In the genomic region with DNA sequence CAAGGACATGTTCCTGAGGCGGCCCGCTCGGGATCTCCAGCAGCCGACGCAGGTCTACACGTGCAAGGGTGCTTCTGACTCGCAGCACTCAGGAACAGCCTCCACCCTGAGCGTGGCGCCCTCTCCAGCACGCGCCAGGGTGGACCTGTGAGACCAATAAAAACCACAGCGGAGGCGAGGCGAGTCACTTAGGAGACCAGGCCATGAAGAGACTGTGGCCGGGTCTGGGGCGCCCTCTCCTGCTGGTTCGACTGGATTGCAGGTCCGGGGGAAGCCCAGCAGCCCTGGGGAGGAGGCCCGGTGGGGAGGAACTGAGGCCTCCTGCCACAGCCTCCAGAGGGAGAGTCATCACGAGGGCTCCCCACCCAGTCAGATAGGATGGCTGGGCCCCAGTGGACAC, we compare ENCODE assay signal across 6 cellular contexts. TPM values are rescaled to one million over a fixed set of nuclear protein-coding genes. Genes with fewer than 3 reads are reported as not detected.
A peak's percentile ranks its signal among the peaks of the same experiment; 100 is the strongest.
DNase-seq lines count a peak whose midpoint lies in the region; ATAC-seq, FAIRE-seq and TF ChIP-seq lines count a peak whose summit lies in the region.
"Not testable (repeated sequence)": the region's sequence is repeated elsewhere in the genome, so short reads cannot be mapped to it uniquely, and the experiment has no call there.

No MANE protein-coding gene starts in this region.

- H3K36me3 Mint-ChIP-seq in activated naive CD8-positive, alpha-beta T cell treated with anti-CD3 and anti-CD28 coated beads, Interleukin-2, amount 50 U/mL, for 24 hours (ENCODE audit: low read depth), result not testable (repeated sequence)

- H3K27ac ChIP-seq in thoracic aorta, result not testable (repeated sequence)

- H3K27me3 Mint-ChIP-seq in activated naive CD8-positive, alpha-beta T cell treated with anti-CD3 and anti-CD28 coated beads, Interleukin-2, amount 50 U/mL, for 24 hours, result not testable (repeated sequence)

- H3K9me3 Mint-ChIP-seq in activated naive CD8-positive, alpha-beta T cell treated with anti-CD3 and anti-CD28 coated beads, Interleukin-2, amount 50 U/mL, for 24 hours, result not testable (repeated sequence)

- TF ChIP-seq CTCF in thoracic aorta (IDR thresholded peaks at IDR 0.05), result not testable (repeated sequence)

- not testable (repeated sequence) for H3K27ac Mint-ChIP-seq in activated naive CD8-positive, alpha-beta T cell treated with anti-CD3 and anti-CD28 coated beads, Interleukin-2, amount 50 U/mL, for 24 hours

- not testable (repeated sequence) for H3K36me3 ChIP-seq in thoracic aorta

- H3K9me3 ChIP-seq in thoracic aorta, result not testable (repeated sequence)

- FAIRE-seq in HTR-8/SVneo (lab: Jason Lieb, UNC), result peak; percentile 74

- not testable (repeated sequence) for H3K4me3 Mint-ChIP-seq in activated naive CD8-positive, alpha-beta T cell treated with anti-CD3 and anti-CD28 coated beads, Interleukin-2, amount 50 U/mL, for 24 hours

- H3K4me1 Mint-ChIP-seq in activated naive CD8-positive, alpha-beta T cell treated with anti-CD3 and anti-CD28 coated beads, Interleukin-2, amount 50 U/mL, for 24 hours, result not testable (repeated sequence)

- not testable (repeated sequence) for DNase-seq in HTR-8/SVneo (ENCODE audit: insufficient read length, low spot score); activated naive CD8-positive, alpha-beta T cell treated with anti-CD3 and anti-CD28 coated beads, Interleukin-2, amount 50 U/mL, for 24 hours; left colon; thoracic aorta (ENCODE audit: low spot score)

- peak; percentile 26 for ATAC-seq in GM18868 (IDR thresholded peaks at IDR 0.05; ENCODE audit: unreplicated experiment)
- peak; percentile 29 for ATAC-seq in GM21825 (IDR thresholded peaks at IDR 0.05; ENCODE audit: unreplicated experiment)
- ATAC-seq in activated naive CD8-positive, alpha-beta T cell treated with anti-CD3 and anti-CD28 coated beads, Interleukin-2, amount 50 U/mL, for 24 hours, result peak; percentile 31
- peak; percentile 59 for ATAC-seq in left colon
- peak; percentile 22 for ATAC-seq in thoracic aorta (ENCODE audit: insufficient number of reproducible peaks, low FRiP score, low read depth)

- intact Hi-C loops in left colon (cut with DNase I, micrococcal nuclease), result not testable (repeated sequence)

- not testable (repeated sequence) for H3K4me3 ChIP-seq in thoracic aorta

- not testable (repeated sequence) for H3K27me3 ChIP-seq in thoracic aorta (replicated peaks; ENCODE audit: insufficient read depth)

- peaks cover 0 to 14% of the 10 kb centered on the region in 2 donors for H3K4me1 ChIP-seq in thoracic aorta (ENCODE audit: control insufficient read depth in 1 of 2, low read depth in 2 of 2)

RNA-seq across cellular contexts. Expression of gene EMD, which starts 9.0 kb away (rescaled TPM):
- total RNA-seq in left colon (10 to 100 TPM; 31.9 to 33.1 TPM), thoracic aorta (10 to 100 TPM; 43.8 to 74.2 TPM)

RNA-seq across cellular contexts. Expression of gene RPL10, which starts 10.1 kb away (rescaled TPM):
- total RNA-seq in left colon (1,000 to 10,000 TPM; 2,262 to 2,406 TPM), thoracic aorta (1,000 to 10,000 TPM; 2,221 to 4,479 TPM)

RNA-seq across cellular contexts. Expression of gene FLNA, which starts 13.7 kb away (rescaled TPM):
- total RNA-seq in left colon, result 100 to 1,000 TPM in 1 of 2 donors, 10 to 100 TPM in 1; 84.2 to 741 TPM
- over 10,000 TPM in 1 of 2 donors, 1,000 to 10,000 TPM in 1; 5,928 to 11,236 TPM for total RNA-seq in thoracic aorta

RNA-seq across cellular contexts. Expression of gene DNASE1L1, which starts 21.0 kb away (rescaled TPM):
- total RNA-seq in left colon (10 to 100 TPM; 23.4 to 26.8 TPM), thoracic aorta (10 to 100 TPM; 39.9 to 41.8 TPM)

RNA-seq across cellular contexts. Expression of gene TAFAZZIN, which starts 23.2 kb away (rescaled TPM):
- total RNA-seq in left colon (10 to 100 TPM; 28.8 to 40.8 TPM), thoracic aorta (10 to 100 TPM; 54.3 to 71.1 TPM)

Comparison
In these comparisons a context has a peak if more than half of its experiments do, and no peak if none do; other contexts are left out.
1. RNA of gene FLNA, which starts 13.7 kb away (total RNA-seq): 5,928 to 11,236 TPM in thoracic aorta; 84.2 to 741 TPM in left colon; every median in the first group is over 4 times any median in the second.
2. Peak in every context shown above with its lines, with median percentiles within 50 percentile points of each other: ATAC-seq.